15 cellular contexts compared by ENCODE assay signal in genomic region chr5:122480146-122480545, GRCh38.
"Had no signal": no experiment of that assay in that cellular context is flagged by ENCODE, and none has a peak within 500 bp of the region (broad histone marks: within the 10 kb centered on the region; RNA-seq: fewer than 3 reads in every experiment).

No MANE protein-coding gene starts in this region.

- H3K9me3 ChIP-seq: ascending aorta, gastrocnemius medialis, lower lobe of right lung, neutrophil, spleen, upper lobe of left lung had no signal

- H3K36me3 ChIP-seq: ascending aorta, gastrocnemius medialis, lower lobe of right lung, neutrophil, spleen, upper lobe of left lung had no signal

- H3K27ac ChIP-seq: ascending aorta, gastrocnemius medialis, lower lobe of right lung, neutrophil, spleen had no signal

- H3K27me3 ChIP-seq: ascending aorta, gastrocnemius medialis, neutrophil, spleen, upper lobe of left lung had no signal

- H3K4me1 ChIP-seq: ascending aorta, gastrocnemius medialis, lower lobe of right lung, spleen, upper lobe of left lung had no signal

- DNase-seq: activated CD4-positive, alpha-beta memory T cell treated with anti-CD3 and anti-CD28 coated beads for 36 hours; activated CD4-positive, alpha-beta T cell treated with anti-CD3 and anti-CD28 coated beads for 1 hour; activated T-cell treated with anti-CD3 and anti-CD28 coated beads, Interleukin-2, amount 50 U/mL, for 72 hours; gastrocnemius medialis; kidney; lower lobe of right lung; naive thymus-derived CD4-positive, alpha-beta T cell; right cardiac atrium; spleen; stimulated activated CD4-positive, alpha-beta T cell treated with anti-CD3 and anti-CD28 coated beads, Interleukin-1b, Interleukin-23, amount 100 ng/mL, for 48 hours; stimulated activated naive B cell treated with anti-CD40 and anti-IgM and Interleukin-4, amounts not matched to agents 10 μg/mL and 1 μg/mL and 100 μg/mL, for 72 hours; substantia nigra; upper lobe of left lung had no signal

- H3K4me3 ChIP-seq: ascending aorta, gastrocnemius medialis, lower lobe of right lung, spleen, upper lobe of left lung had no signal
